In the genomic region with DNA sequence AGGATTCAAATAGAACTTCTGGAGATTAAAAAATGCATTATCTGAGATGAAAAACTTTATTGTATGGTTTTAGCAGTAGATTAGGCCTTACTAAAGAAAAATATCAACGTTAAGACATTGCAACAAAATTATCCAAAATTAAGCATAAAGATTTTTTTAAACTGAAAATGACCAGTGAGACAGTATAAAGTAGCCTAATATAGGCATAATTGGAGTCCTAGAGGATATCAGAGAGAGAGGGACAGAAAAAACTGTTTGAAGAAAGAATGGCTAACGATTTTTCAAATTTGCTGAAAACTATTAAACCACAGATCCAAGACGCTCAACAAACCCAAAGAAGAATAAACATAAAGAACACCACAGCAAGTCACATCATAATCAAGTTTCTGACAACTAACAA, we compare ENCODE assay signal across 36 cellular contexts.
"Had no signal": no experiment of that assay in that cellular context is flagged by ENCODE, and none has a peak within 500 bp of the region (broad histone marks: within the 10 kb centered on the region; RNA-seq: fewer than 3 reads in every experiment).

No MANE protein-coding gene starts in this region.

- H3K36me3 ChIP-seq: MG63 had no signal

- DNase-seq: Karpas-422, Kasumi-1, MG63, MM.1S, MV-4-11, NCI-H1048, NCI-H1092, NCI-H1092 treated with DMSO at 0.1 percent for 48 hours, NCI-H1105, NCI-H1105 treated with DMSO at 0.1 percent for 48 hours, NCI-H1417, NCI-H1417 treated with DMSO at 0.1 percent for 48 hours, NCI-H1436, NCI-H1436 treated with DMSO at 0.1 percent for 48 hours, NCI-H146, NCI-H1694, NCI-H1694 treated with DMSO at 0.1 percent for 48 hours, NCI-H187, NCI-H187 treated with DMSO at 0.1 percent for 48 hours, NCI-H1930, NCI-H2029, NCI-H2029 treated with DMSO at 0.1 percent for 48 hours, NCI-H2081, NCI-H2081 treated with DMSO at 0.1 percent for 48 hours, NCI-H2107, NCI-H2171, NCI-H2171 treated with DMSO at 0.1 percent for 48 hours, NCI-H2227 treated with DMSO at 0.1 percent for 48 hours, NCI-H226, NCI-H345, NCI-H446, NCI-H446 treated with DMSO at 0.1 percent for 48 hours, NCI-H510A, NCI-H510A treated with DMSO at 0.1 percent for 48 hours, NCI-H524, NCI-H524 treated with DMSO at 0.1 percent for 48 hours had no signal

- H3K27me3 ChIP-seq: MG63 had no signal

- H3K4me3 ChIP-seq: MG63 had no signal
